In the genomic region with DNA sequence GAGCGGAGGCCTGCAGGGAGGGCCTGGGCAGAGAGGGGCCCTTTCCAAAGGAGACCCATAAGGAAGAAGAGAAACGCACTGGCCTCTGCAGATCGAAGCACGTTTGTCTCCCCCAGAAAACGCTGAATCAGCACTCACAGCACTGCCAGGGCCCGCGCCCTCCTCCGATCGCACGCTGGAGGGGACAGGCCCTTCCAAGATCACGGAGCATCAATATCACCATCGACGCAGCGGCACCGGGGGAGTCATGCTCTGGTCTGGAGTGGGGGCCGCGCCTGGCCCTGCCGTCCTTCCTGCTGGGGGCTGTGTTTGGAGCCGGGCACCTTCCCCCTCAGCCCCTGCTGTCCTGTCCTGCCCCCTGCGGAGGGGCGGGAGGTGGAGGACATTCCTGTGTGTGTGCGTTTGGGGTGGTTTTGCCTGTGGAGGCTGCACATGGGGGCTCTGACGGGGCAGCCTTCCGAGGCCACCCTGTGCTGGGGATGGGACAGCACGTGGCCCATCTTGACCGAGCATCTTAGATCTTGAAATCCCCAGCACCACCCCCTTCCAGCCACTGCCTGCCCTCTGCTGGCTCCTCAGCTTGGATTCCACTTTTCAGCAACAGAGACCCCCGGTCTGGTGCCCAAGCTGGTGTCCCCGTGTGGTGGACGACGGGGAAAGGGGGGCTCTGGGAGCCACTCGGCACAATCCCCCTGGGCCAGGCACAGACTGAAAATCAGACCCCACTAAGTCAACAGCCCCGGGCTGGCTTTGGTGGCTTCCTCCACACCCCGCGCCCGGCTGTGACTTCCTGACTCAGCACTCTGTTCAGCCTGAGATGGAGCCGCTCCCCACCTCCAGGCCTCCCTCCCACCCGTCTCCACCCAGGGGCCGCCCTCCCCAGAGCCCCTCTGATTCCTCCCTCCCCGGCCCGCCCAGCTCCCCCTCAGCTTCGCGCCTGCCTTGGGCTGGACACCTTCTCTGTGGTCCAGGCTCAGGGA, we compare ENCODE assay signal across 8 cellular contexts. TPM values are rescaled to one million over a fixed set of nuclear protein-coding genes. Genes with fewer than 3 reads are reported as not detected.
A peak's percentile ranks its signal among the peaks of the same experiment; 100 is the strongest.
DNase-seq lines count a peak whose midpoint lies in the region; ATAC-seq and TF ChIP-seq lines count a peak whose summit lies in the region.

No MANE protein-coding gene starts in this region.

- H3K36me3 Mint-ChIP-seq in activated CD4-positive, alpha-beta T cell treated with anti-CD3 and anti-CD28 coated beads, Interleukin-2, amount 10 ng/mL, durations not matched to agents 24 days and 14 days (ENCODE audit: low read depth): peaks cover 12% of the 10 kb centered on the region

- H3K79me2 ChIP-seq in parathyroid adenoma: no peaks in the 10 kb centered on the region

- peak overlapping the region; percentile 50 for H3K4me3 ChIP-seq in BE2C (ENCODE audit: low read depth, low read length)
- peak overlapping the region in 1 of 2 donors; percentile 38 for H3K4me3 ChIP-seq in esophagus (ENCODE audit: low read depth in 1 of 2, low read length in 2 of 2)
- peak overlapping the region; percentile 11 for H3K4me3 ChIP-seq in parathyroid adenoma (ENCODE audit: low read depth, low read length)

- no peaks in the 10 kb centered on the region for H3K9me3 Mint-ChIP-seq in activated CD4-positive, alpha-beta T cell treated with anti-CD3 and anti-CD28 coated beads, Interleukin-2, amount 10 ng/mL, durations not matched to agents 24 days and 14 days

- H3K4me1 ChIP-seq in BE2C (peaks cover 50% of the 10 kb centered on the region), esophagus (ENCODE audit: control insufficient read depth in 2 of 2, insufficient read depth in 2 of 2, low read length in 1 of 2) (peaks cover 5 to 41% of the 10 kb centered on the region in 2 donors), parathyroid adenoma (peaks cover 5% of the 10 kb centered on the region)

- peaks cover 45% of the 10 kb centered on the region for H3K4me1 Mint-ChIP-seq in activated CD4-positive, alpha-beta T cell treated with anti-CD3 and anti-CD28 coated beads, Interleukin-2, amount 10 ng/mL, durations not matched to agents 24 days and 14 days

- H3K27ac Mint-ChIP-seq in activated CD4-positive, alpha-beta T cell treated with anti-CD3 and anti-CD28 coated beads, Interleukin-2, amount 10 ng/mL, durations not matched to agents 24 days and 14 days: peak overlapping the region; percentile 89

- WGBS in esophagus, 2 donors: 18 to 21% methylated on average over 41 to 42 of the region's 42 CpGs

- peak overlapping the region; percentile 89 for H3K4me3 Mint-ChIP-seq in activated CD4-positive, alpha-beta T cell treated with anti-CD3 and anti-CD28 coated beads, Interleukin-2, amount 10 ng/mL, durations not matched to agents 24 days and 14 days

- H2AFZ ChIP-seq in parathyroid adenoma: peak overlapping the region; percentile 53

- TF ChIP-seq CTCF in BE2C (IDR thresholded peaks at IDR 0.05; ENCODE audit: low read depth, low read length) (peak; percentile 16; the same call in 1 of the 2 replicates), parathyroid adenoma (IDR thresholded peaks at IDR 0.05) (no peak)

- intact Hi-C loops in activated CD4-positive, alpha-beta T cell treated with anti-CD3 and anti-CD28 coated beads, Interleukin-2, amount 10 ng/mL, durations not matched to agents 24 days and 14 days (cut with micrococcal nuclease): no loop called here

- H3K36me3 ChIP-seq in BE2C (peaks cover 8% of the 10 kb centered on the region), esophagus (ENCODE audit: control insufficient read depth in 2 of 2, insufficient read depth in 2 of 2, low read length in 1 of 2) (peaks cover 5% of the 10 kb centered on the region in 2 donors), parathyroid adenoma (ENCODE audit: control insufficient read depth, insufficient read depth, low read length) (no peaks in the 10 kb centered on the region)

- ATAC-seq in GM21717 (IDR thresholded peaks at IDR 0.05; ENCODE audit: unreplicated experiment) (peak; percentile 0), HG03159 (IDR thresholded peaks at IDR 0.05; ENCODE audit: unreplicated experiment) (no peak), HG03521 (IDR thresholded peaks at IDR 0.05; ENCODE audit: unreplicated experiment) (no peak)

- H3K4me2 ChIP-seq in parathyroid adenoma (ENCODE audit: low read length): peak overlapping the region; percentile 70

- peak overlapping the region; percentile 39 to 66 for H3K27ac ChIP-seq in esophagus (ENCODE audit: low read depth in 2 of 2, low read length in 1 of 2)
- H3K27ac ChIP-seq in parathyroid adenoma: peak overlapping the region; percentile 42

- H3K9ac ChIP-seq in parathyroid adenoma: no peak overlapping the region

- H3K27me3 Mint-ChIP-seq in activated CD4-positive, alpha-beta T cell treated with anti-CD3 and anti-CD28 coated beads, Interleukin-2, amount 10 ng/mL, durations not matched to agents 24 days and 14 days: no peaks in the 10 kb centered on the region

- DNase-seq in BE2C: no peak
- DNase-seq in activated CD4-positive, alpha-beta T cell treated with anti-CD3 and anti-CD28 coated beads, Interleukin-2, amount 10 ng/mL, durations not matched to agents 24 days and 14 days: peak; percentile 75
- DNase-seq in NCI-H510A treated with DMSO at 0.1 percent for 48 hours (lab: John Stamatoyannopoulos, UW): no peak

- H3K9me3 ChIP-seq in BE2C (no peaks in the 10 kb centered on the region), esophagus (ENCODE audit: control insufficient read depth in 2 of 2, insufficient read depth in 1 of 2, low read depth in 1 of 2, low read length in 1 of 2) (peaks cover 0 to 1% of the 10 kb centered on the region in 2 donors), parathyroid adenoma (ENCODE audit: control insufficient read depth, low read length) (no peaks in the 10 kb centered on the region)

- H3K27me3 ChIP-seq in BE2C (no peaks in the 10 kb centered on the region), esophagus (ENCODE audit: control insufficient read depth in 1 of 2, insufficient read depth in 2 of 2, low read length in 2 of 2) (no peaks in the 10 kb centered on the region), parathyroid adenoma (ENCODE audit: control insufficient read depth, insufficient read depth, low read length) (no peaks in the 10 kb centered on the region)

RNA-seq across cellular contexts. Expression of a gene that starts 8.3 kb away (rescaled TPM):
- polyA plus RNA-seq in BE2C (2012; ENCODE audit: insufficient read depth, insufficient read length, low read depth): 50.2 TPM
- 49.8 and 52.7 TPM in 2 replicates for total RNA-seq in activated CD4-positive, alpha-beta T cell treated with anti-CD3 and anti-CD28 coated beads, Interleukin-2, amount 10 ng/mL, durations not matched to agents 24 days and 14 days
- 10 to 100 TPM; 13.6 to 25.7 TPM for polyA plus RNA-seq in esophagus

RNA-seq across cellular contexts. Expression of a gene that starts 15.3 kb away (rescaled TPM):
- polyA plus RNA-seq in BE2C (2012; ENCODE audit: insufficient read depth, insufficient read length, low read depth): 7.1 TPM
- 3.2 and 3.6 TPM in 2 replicates for total RNA-seq in activated CD4-positive, alpha-beta T cell treated with anti-CD3 and anti-CD28 coated beads, Interleukin-2, amount 10 ng/mL, durations not matched to agents 24 days and 14 days
- polyA plus RNA-seq in esophagus: 1 to 10 TPM; 3.2 to 4.5 TPM
